ENCODE assay signal across 25 cellular contexts in genomic region chr3:128702391-128702790, GRCh38.
"Had no signal": no experiment of that assay in that cellular context is flagged by ENCODE, and none has a peak within 500 bp of the region (broad histone marks: within the 10 kb centered on the region; RNA-seq: fewer than 3 reads in every experiment).

No MANE protein-coding gene starts in this region.

- H3K9me3 ChIP-seq: adrenal gland, ascending aorta, heart left ventricle, mucosa of descending colon, testis, vagina had no signal

- ATAC-seq: activated T-helper 17 cell treated with anti-CD3 and anti-CD28 coated beads, Interleukin-2, amount 50 U/mL, for 72 hours; effector memory CD8-positive, alpha-beta T cell; heart left ventricle; left colon; mucosa of descending colon; sciatic nerve; stimulated activated memory B cell treated with anti-CD40 and anti-IgM and Interleukin-4, amounts not matched to agents 10 μg/mL and 1 μg/mL and 100 μg/mL, for 72 hours had no signal

- H3K27me3 ChIP-seq: adrenal gland, ascending aorta, brain microvascular endothelial cell, dorsolateral prefrontal cortex, heart left ventricle, testis, vagina had no signal

- DNase-seq: activated CD4-positive, alpha-beta T cell treated with anti-CD3 and anti-CD28 coated beads, Interleukin-2, amount 50 U/mL, for 4 hours; activated CD8-positive, alpha-beta memory T cell treated with anti-CD3 and anti-CD28 coated beads for 24 hours; activated CD8-positive, alpha-beta memory T cell treated with anti-CD3 and anti-CD28 coated beads, Interleukin-2, amount 50 U/mL, for 4 hours; activated naive CD4-positive, alpha-beta T cell; activated T-cell treated with anti-CD3 and anti-CD28 coated beads, Interleukin-2, amount 50 U/mL, for 24 hours; adrenal gland; brain microvascular endothelial cell; effector memory CD8-positive, alpha-beta T cell; heart left ventricle; left colon; mesenchymal stem cell; mucosa of descending colon; nephron progenitor cell; posterior cingulate gyrus; small intestine; T-helper 9 cell; testis had no signal

- H3K4me3 ChIP-seq: adrenal gland, ascending aorta, dorsolateral prefrontal cortex, heart left ventricle, mucosa of descending colon, testis, vagina had no signal

- H3K36me3 ChIP-seq: adrenal gland, ascending aorta, brain microvascular endothelial cell, heart left ventricle, vagina had no signal

- FAIRE-seq: colon, islet of Langerhans, small intestine had no signal

- H3K4me1 ChIP-seq: adrenal gland, ascending aorta, testis had no signal

- H3K27ac ChIP-seq: adrenal gland, ascending aorta, brain microvascular endothelial cell, dorsolateral prefrontal cortex, testis, vagina had no signal
